ENCODE assay signal across 10 cellular contexts in genomic region chr20:10540636-10541493, GRCh38.
A peak's percentile ranks its signal among the peaks of the same experiment; 100 is the strongest.
DNase-seq lines count a peak whose midpoint lies in the region; ATAC-seq and TF ChIP-seq lines count a peak whose summit lies in the region.
"Had no signal": no experiment of that assay in that cellular context is flagged by ENCODE, and none has a peak within 500 bp of the region (broad histone marks: within the 10 kb centered on the region; RNA-seq: fewer than 3 reads in every experiment).

No MANE protein-coding gene starts in this region.

- H3K9me2 ChIP-seq in hepatocyte (replicated peaks; ENCODE audit: insufficient read depth), result no peaks in the 10 kb centered on the region

- 41% methylated on average over 4 of the region's 4 CpGs for WGBS in hepatocyte (ENCODE audit: low lambda C conversion rate, missing lambda C conversion rate)

- no peaks in the 10 kb centered on the region for H3K27me3 Mint-ChIP-seq in HFFc6 (ENCODE audit: insufficient read depth)
- no peaks in the 10 kb centered on the region for H3K27me3 Mint-ChIP-seq in activated CD8-positive, alpha-beta T cell treated with anti-CD3 and anti-CD28 coated beads, Interleukin-2, amount 10 ng/mL, durations not matched to agents 7 days and 5 days (ENCODE audit: low read depth)
- H3K27me3 Mint-ChIP-seq: stimulated activated naive B cell treated with anti-CD40 and anti-IgM and Interleukin-4, amounts not matched to agents 10 μg/mL and 1 μg/mL and 100 μg/mL, for 72 hours had no signal

- no peaks in the 10 kb centered on the region for H3K79me2 ChIP-seq in hepatocyte

- H3K36me3 ChIP-seq in adipocyte (ENCODE audit: control insufficient read depth, insufficient read depth, low read length, severe bottlenecking) (no peaks in the 10 kb centered on the region), hepatocyte (replicated peaks; ENCODE audit: insufficient read depth, low read depth) (no peaks in the 10 kb centered on the region)

- H2AFZ ChIP-seq in hepatocyte, result peak overlapping the region; percentile 0

- H3K4me3 ChIP-seq in adipocyte (ENCODE audit: low read length), result peak overlapping the region; percentile 46
- H3K4me3 ChIP-seq in hepatocyte, result no peak overlapping the region

- ATAC-seq in activated CD8-positive, alpha-beta T cell treated with anti-CD3 and anti-CD28 coated beads, Interleukin-2, amount 10 ng/mL, durations not matched to agents 7 days and 5 days, result no peak
- ATAC-seq: stimulated activated naive B cell treated with anti-CD40 and anti-IgM and Interleukin-4, amounts not matched to agents 10 μg/mL and 1 μg/mL and 100 μg/mL, for 72 hours had no signal

- no peaks in the 10 kb centered on the region for H3K36me3 Mint-ChIP-seq in HFFc6 (ENCODE audit: low read depth)
- H3K36me3 Mint-ChIP-seq in activated CD8-positive, alpha-beta T cell treated with anti-CD3 and anti-CD28 coated beads, Interleukin-2, amount 10 ng/mL, durations not matched to agents 7 days and 5 days (ENCODE audit: low read depth), result no peaks in the 10 kb centered on the region

- POLR2A ChIA-PET in activated CD8-positive, alpha-beta T cell treated with anti-CD3 and anti-CD28 coated beads, Interleukin-2, amount 10 ng/mL, durations not matched to agents 7 days and 5 days (lab: Charles Lee), result no interaction called here

- H3K4me1 Mint-ChIP-seq in HFFc6 (ENCODE audit: low read depth), result peaks cover 55% of the 10 kb centered on the region
- H3K4me1 Mint-ChIP-seq in activated CD8-positive, alpha-beta T cell treated with anti-CD3 and anti-CD28 coated beads, Interleukin-2, amount 10 ng/mL, durations not matched to agents 7 days and 5 days (ENCODE audit: low read depth), result peaks cover 21% of the 10 kb centered on the region

- CTCF ChIA-PET in activated CD8-positive, alpha-beta T cell treated with anti-CD3 and anti-CD28 coated beads, Interleukin-2, amount 10 ng/mL, durations not matched to agents 7 days and 5 days (lab: Charles Lee), result interaction anchor here (0.7 kb wide), 1 partner anchor 50 kb away, joined by 4 read pairs; no protein-coding TSS in a partner anchor

- peak overlapping the region; percentile 49 for H3K4me2 ChIP-seq in hepatocyte

- DNase-seq in HFFc6 (peak; percentile 84), adipocyte (ENCODE audit: low read depth) (peak; percentile 92), hepatocyte (ENCODE audit: low spot score) (peak; percentile 60), stromal cell of bone marrow (ENCODE audit: low read depth) (peak; percentile 83), GM19238 (ENCODE audit: insufficient read length, low spot score) (no peak), GOT3 (lab: John Stamatoyannopoulos, UW) (no peak)
- no peak for DNase-seq in activated CD8-positive, alpha-beta T cell treated with anti-CD3 and anti-CD28 coated beads, Interleukin-2, amount 10 ng/mL, durations not matched to agents 7 days and 5 days
- DNase-seq: left cardiac atrium; MV-4-11; stimulated activated naive B cell treated with anti-CD40 and anti-IgM and Interleukin-4, amounts not matched to agents 10 μg/mL and 1 μg/mL and 100 μg/mL, for 72 hours had no signal

- H3K9me3 Mint-ChIP-seq in HFFc6, result no peaks in the 10 kb centered on the region
- no peaks in the 10 kb centered on the region for H3K9me3 Mint-ChIP-seq in activated CD8-positive, alpha-beta T cell treated with anti-CD3 and anti-CD28 coated beads, Interleukin-2, amount 10 ng/mL, durations not matched to agents 7 days and 5 days (ENCODE audit: insufficient read depth)
- H3K9me3 Mint-ChIP-seq: stimulated activated naive B cell treated with anti-CD40 and anti-IgM and Interleukin-4, amounts not matched to agents 10 μg/mL and 1 μg/mL and 100 μg/mL, for 72 hours had no signal

- H3K4me1 ChIP-seq in adipocyte (ENCODE audit: control insufficient read depth, insufficient read depth, low read length) (peaks cover 31% of the 10 kb centered on the region), hepatocyte (ENCODE audit: insufficient read depth) (peaks cover 15% of the 10 kb centered on the region)

- no peaks in the 10 kb centered on the region for H3K27me3 ChIP-seq in adipocyte (replicated peaks; ENCODE audit: control insufficient read depth, insufficient read depth, low read length)
- H3K27me3 ChIP-seq in hepatocyte, result no peaks in the 10 kb centered on the region

- no peaks in the 10 kb centered on the region for H4K20me1 ChIP-seq in hepatocyte (ENCODE audit: insufficient read depth, poor library complexity, severe bottlenecking)

- peak overlapping the region; percentile 90 for H3K27ac ChIP-seq in hepatocyte

- no peak for TF ChIP-seq CTCF in HFFc6 (IDR thresholded peaks at IDR 0.05)
- no peak for TF ChIP-seq CTCF in hepatocyte (IDR thresholded peaks at IDR 0.05; ENCODE audit: poor library complexity)

- peak overlapping the region; percentile 17 for H3K9ac ChIP-seq in adipocyte (ENCODE audit: low read length)

- peak overlapping the region; percentile 75 for H3K4me3 Mint-ChIP-seq in HFFc6
- no peak overlapping the region for H3K4me3 Mint-ChIP-seq in activated CD8-positive, alpha-beta T cell treated with anti-CD3 and anti-CD28 coated beads, Interleukin-2, amount 10 ng/mL, durations not matched to agents 7 days and 5 days
- H3K4me3 Mint-ChIP-seq: stimulated activated naive B cell treated with anti-CD40 and anti-IgM and Interleukin-4, amounts not matched to agents 10 μg/mL and 1 μg/mL and 100 μg/mL, for 72 hours had no signal

- peak overlapping the region; percentile 91 for H3K27ac Mint-ChIP-seq in HFFc6
- H3K27ac Mint-ChIP-seq in activated CD8-positive, alpha-beta T cell treated with anti-CD3 and anti-CD28 coated beads, Interleukin-2, amount 10 ng/mL, durations not matched to agents 7 days and 5 days, result no peak overlapping the region
- H3K27ac Mint-ChIP-seq: stimulated activated naive B cell treated with anti-CD40 and anti-IgM and Interleukin-4, amounts not matched to agents 10 μg/mL and 1 μg/mL and 100 μg/mL, for 72 hours had no signal

- no peaks in the 10 kb centered on the region for H3K9me3 ChIP-seq in adipocyte (ENCODE audit: control insufficient read depth, low read length)
- H3K9me3 ChIP-seq in hepatocyte (ENCODE audit: low read depth), result no peaks in the 10 kb centered on the region

Comparison
In these comparisons a context has a peak if more than half of its experiments do, and no peak if none do; other contexts are left out.
1. DNase-seq: peak in HFFc6 (single experiment), adipocyte (single experiment), hepatocyte (single experiment) and stromal cell of bone marrow (single experiment); none in GM19238 (single experiment), activated CD8-positive, alpha-beta T cell treated with anti-CD3 and anti-CD28 coated beads, Interleukin-2, amount 10 ng/mL, durations not matched to agents 7 days and 5 days (single experiment) and GOT3 (single experiment).